8 cellular contexts compared by ENCODE assay signal in genomic region chr14:67532606-67532997, GRCh38. TPM values are rescaled to one million over a fixed set of nuclear protein-coding genes. Genes with fewer than 3 reads are reported as not detected.
DNase-seq lines count a peak whose midpoint lies in the region; ATAC-seq and TF ChIP-seq lines count a peak whose summit lies in the region.

No MANE protein-coding gene starts in this region.

- no peaks in the 10 kb centered on the region for H3K79me2 ChIP-seq in GM23248 (ENCODE audit: insufficient read depth)

- H3K9me3 ChIP-seq in GM23248 (ENCODE audit: low read depth) (no peaks in the 10 kb centered on the region), skeletal muscle satellite cell (replicated peaks; ENCODE audit: low read length) (no peaks in the 10 kb centered on the region)

- H3K4me1 ChIP-seq in GM23248 (ENCODE audit: insufficient read depth) = no peaks in the 10 kb centered on the region
- peaks cover 4% of the 10 kb centered on the region for H3K4me1 ChIP-seq in skeletal muscle satellite cell (ENCODE audit: control insufficient read depth, insufficient read depth, low read length)

- H3K4me1 Mint-ChIP-seq in WTC11 (peaks cover 31% of the 10 kb centered on the region), glutamatergic neuron (ENCODE audit: low read depth, unreplicated experiment) (no peaks in the 10 kb centered on the region)

- H3K36me3 ChIP-seq in GM23248 (ENCODE audit: low read depth) (no peaks in the 10 kb centered on the region), skeletal muscle satellite cell (ENCODE audit: insufficient read depth, low read length) (no peaks in the 10 kb centered on the region)

- H3K27me3 Mint-ChIP-seq in WTC11 (ENCODE audit: low read depth) = peaks cover 2% of the 10 kb centered on the region; the same call in 1 of the 2 replicates
- peaks cover 2% of the 10 kb centered on the region for H3K27me3 Mint-ChIP-seq in glutamatergic neuron (ENCODE audit: unreplicated experiment)

- H3K27ac ChIP-seq in GM23248 = no peak overlapping the region

- CTCF ChIA-PET in WTC11 (lab: Charles Lee) = interaction anchor here (0.7 to 5.3 kb wide), 12 partner anchors 9 to 173 kb away, joined by 3 to 40 read pairs (median 4); partner anchors contain the start of genes ATP6V1D and PIGH

- no peaks in the 10 kb centered on the region for H4K20me1 ChIP-seq in GM23248 (ENCODE audit: insufficient read depth)

- H3K27ac Mint-ChIP-seq in WTC11 = peak overlapping the region; percentile 21; the same call in 1 of the 2 replicates
- H3K27ac Mint-ChIP-seq in glutamatergic neuron (ENCODE audit: unreplicated experiment) = no peak overlapping the region

- ATAC-seq in WTC11 = no peak
- no peak for ATAC-seq in HG03520 (IDR thresholded peaks at IDR 0.05; ENCODE audit: unreplicated experiment)
- ATAC-seq in HG03159 (IDR thresholded peaks at IDR 0.05; ENCODE audit: unreplicated experiment) = no peak

- in situ Hi-C loops in GM23248 (cut with MboI) = no loop called here

- peak overlapping the region; percentile 68 for H3K4me3 Mint-ChIP-seq in WTC11
- peak overlapping the region; percentile 75 for H3K4me3 Mint-ChIP-seq in glutamatergic neuron (ENCODE audit: unreplicated experiment)

- 12 to 13% methylated on average over 19 to 23 of the region's 23 CpGs for WGBS in GM23248 (ENCODE audit: low coverage in 1 of 2, low lambda C conversion rate in 2 of 2, missing lambda C conversion rate in 2 of 2), 2 experiments

- no peak for TF ChIP-seq CTCF in WTC11 (IDR thresholded peaks at IDR 0.05)
- TF ChIP-seq CTCF in glutamatergic neuron (IDR thresholded peaks at IDR 0.05; ENCODE audit: partially characterized antibody, unreplicated experiment) = no peak

- H2AFZ ChIP-seq in GM23248 = peak overlapping the region; percentile 95

- DNase-seq in GM23248 = no peak
- DNase-seq in WTC11 (ENCODE audit: low spot score) = no peak
- no peak for DNase-seq in glutamatergic neuron
- no peak for DNase-seq in NCI-H2171 (lab: John Stamatoyannopoulos, UW)
- DNase-seq in DMS 273 (lab: John Stamatoyannopoulos, UW; ENCODE audit: unreplicated experiment) = no peak

- H3K27me3 ChIP-seq in GM23248 (replicated peaks; ENCODE audit: insufficient read depth) = peaks cover 17% of the 10 kb centered on the region
- peaks cover 41% of the 10 kb centered on the region for H3K27me3 ChIP-seq in skeletal muscle satellite cell (ENCODE audit: control insufficient read depth, insufficient read depth, low read length)

- POLR2A ChIA-PET in WTC11 (lab: Charles Lee) = interaction anchor here (0.6 to 2.6 kb wide), 6 partner anchors 9 to 162 kb away, joined by 3 to 29 read pairs (median 3); no protein-coding TSS in a partner anchor

- peak overlapping the region; percentile 72 for H3K4me2 ChIP-seq in GM23248 (ENCODE audit: unreplicated experiment)
- peak overlapping the region; percentile 92 for H3K4me2 ChIP-seq in skeletal muscle satellite cell (ENCODE audit: low read length)

- no peaks in the 10 kb centered on the region for H3F3A ChIP-seq in GM23248 (ENCODE audit: insufficient read depth)

- H3K36me3 Mint-ChIP-seq in WTC11 (no peaks in the 10 kb centered on the region), glutamatergic neuron (ENCODE audit: unreplicated experiment) (peaks cover 4% of the 10 kb centered on the region)

- H3K4me3 ChIP-seq in GM23248 (peak overlapping the region; percentile 88), skeletal muscle satellite cell (ENCODE audit: low read length) (peak overlapping the region; percentile 79)

- peak overlapping the region; percentile 57 for H3K9ac ChIP-seq in GM23248
- H3K9ac ChIP-seq in skeletal muscle satellite cell (ENCODE audit: low read depth, low read length) = peak overlapping the region; percentile 60

- H3K9me2 ChIP-seq in GM23248 (ENCODE audit: insufficient read depth) = no peaks in the 10 kb centered on the region

- H3K9me3 Mint-ChIP-seq in WTC11 = no peaks in the 10 kb centered on the region
- H3K9me3 Mint-ChIP-seq in glutamatergic neuron (ENCODE audit: unreplicated experiment) = peaks cover 4% of the 10 kb centered on the region

TF ChIP-seq in WTC11, 78 proteins besides CTCF, POLR2A, EP300 and RAD21:
- TF ChIP-seq MAX (CRISPR knock-in tag; IDR thresholded peaks at IDR 0.05) = 0 out of 2 replicates have a peak, but pooled peaks have one; percentile 39
- no peak for TF ChIP-seq GABPB1 (CRISPR knock-in tag; IDR thresholded peaks at IDR 0.05)

RNA-seq across cellular contexts. Expression of gene PLEKHH1, which starts 0.5 kb away (rescaled TPM):
- total RNA-seq in GM23248 (2014; rRNA removed; shearing (Covaris generic)) = under 0.01 TPM in 1 of 2 replicates, not detected in the other
- polyA plus RNA-seq in GM23248 (2016; fragmentation: Nextera tagmentation; extraction: Ambion mirVana) = 0.13 TPM in 1 of 2 replicates, not detected in the other
- total RNA-seq in WTC11 (2021) (45.4 to 49.8 TPM (median 48.3 TPM) in 3 replicates), glutamatergic neuron (ENCODE audit: unreplicated experiment) (32.4 TPM)
- total RNA-seq in skeletal muscle satellite cell (2012; rRNA removed) = 0.22 and 1.3 TPM in 2 replicates

RNA-seq across cellular contexts. Expression of gene TMEM229B, which starts 44.1 kb away (rescaled TPM):
- total RNA-seq in GM23248 (2014; rRNA removed; shearing (Covaris generic)) = 0.65 and 1.1 TPM in 2 replicates
- polyA plus RNA-seq in GM23248 (2016; fragmentation: Nextera tagmentation; extraction: Ambion mirVana) = 0.43 and 0.48 TPM in 2 replicates
- 0.69 to 0.90 TPM (median 0.87 TPM) in 3 replicates for total RNA-seq in WTC11 (2021)
- total RNA-seq in glutamatergic neuron (ENCODE audit: unreplicated experiment) = 7.5 TPM
- total RNA-seq in skeletal muscle satellite cell (2012; rRNA removed) = under 0.01 and 0.25 TPM in 2 replicates

Comparison
In these comparisons a context has a peak if more than half of its experiments do, and no peak if none do; other contexts are left out.
1. RNA of gene PLEKHH1, which starts 0.5 kb away (total RNA-seq): 45.4 to 49.8 TPM in WTC11 and 32.4 TPM in glutamatergic neuron (single experiment); under 0.01 TPM in GM23248; every median in the first group is over 10 times any median in the second.